Comparison of ENCODE assay signal across 1 cellular context in genomic region chr22:27654536-27655445, GRCh38.
TF ChIP-seq lines count a peak whose summit lies in the region.

No MANE protein-coding gene starts in this region.

TF ChIP-seq in GM23338, 12 proteins besides CTCF, POLR2A, EP300 and RAD21 (continued from another document):
- no peak for TF ChIP-seq REST (IDR thresholded peaks at IDR 0.05; ENCODE audit: unreplicated experiment)
- TF ChIP-seq ZNF114 (CRISPR knock-in tag; IDR thresholded peaks at IDR 0.05), result no peak
TF ChIP-seq in GM23338: peak in this region for 0.
